Comparison of ENCODE assay signal across 28 cellular contexts in the genomic region with DNA sequence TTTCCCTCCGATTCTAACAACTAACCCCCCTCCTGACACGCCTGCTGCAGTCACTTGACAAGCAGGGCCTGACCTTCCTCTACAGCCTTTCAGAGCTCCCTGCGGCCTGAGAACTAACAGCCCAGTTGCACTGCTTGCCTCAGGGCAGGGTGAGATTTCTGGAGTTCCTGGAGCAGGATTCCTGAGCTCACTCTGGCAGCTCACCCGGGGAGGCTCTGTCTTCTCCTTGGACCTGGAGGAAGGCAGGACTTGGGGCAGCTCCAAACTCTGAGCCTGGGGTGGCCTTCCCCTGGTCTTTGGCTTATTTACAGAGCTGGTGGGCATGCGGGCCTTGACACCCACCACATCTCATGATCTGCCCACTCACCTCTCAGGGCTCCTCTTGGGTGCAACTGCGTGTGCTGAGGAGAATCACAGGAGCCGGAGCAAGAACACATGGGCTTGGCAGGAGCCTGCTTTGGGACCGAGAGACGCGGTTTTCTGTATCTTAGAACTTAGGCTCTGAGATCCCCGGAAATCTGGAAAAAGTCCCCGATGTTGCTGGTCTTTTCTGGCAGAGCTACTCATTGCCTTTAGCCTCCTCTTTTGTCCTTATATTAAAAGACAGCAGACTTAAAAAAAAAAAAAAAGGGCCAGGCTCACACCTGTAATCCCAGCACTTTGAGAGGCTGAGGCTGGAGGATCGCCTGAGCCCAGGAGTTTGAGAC. TPM values are rescaled to one million over a fixed set of nuclear protein-coding genes. Genes with fewer than 3 reads are reported as not detected.
DNase-seq lines count a peak whose midpoint lies in the region; ATAC-seq and TF ChIP-seq lines count a peak whose summit lies in the region.
"Had no signal": no experiment of that assay in that cellular context is flagged by ENCODE, and none has a peak within 500 bp of the region (broad histone marks: within the 10 kb centered on the region; RNA-seq: fewer than 3 reads in every experiment).

No MANE protein-coding gene starts in this region.

- no peak overlapping the region for H3K9ac ChIP-seq in NT2/D1 (ENCODE audit: insufficient read length, low read depth)
- H3K9ac ChIP-seq: BLaER1 treated with 17β-estradiol and CSF1 and Interleukin-3, amounts not matched to agents 10 nM and 100 nM had no signal

- no peaks in the 10 kb centered on the region for H3K9me3 ChIP-seq in NT2/D1 (ENCODE audit: insufficient read depth, low read length)
- H3K9me3 ChIP-seq: BLaER1 treated with 17β-estradiol and CSF1 and Interleukin-3, amounts not matched to agents 10 nM and 100 nM; body of pancreas; Caco-2; HAP-1; uterus had no signal

- H3K27ac Mint-ChIP-seq in glutamatergic neuron (ENCODE audit: unreplicated experiment): peak overlapping the region; percentile 88
- H3K27ac Mint-ChIP-seq: IgD-negative memory B cell, nephron had no signal

- H3K9me3 Mint-ChIP-seq in glutamatergic neuron (ENCODE audit: unreplicated experiment): peaks cover 12% of the 10 kb centered on the region
- H3K9me3 Mint-ChIP-seq: IgD-negative memory B cell, nephron had no signal

- intact Hi-C loops in sciatic nerve (cut with DNase I): no loop called here

- peaks cover 8% of the 10 kb centered on the region for H3K4me1 ChIP-seq in NT2/D1 (ENCODE audit: insufficient read depth, insufficient read length)
- H3K4me1 ChIP-seq: body of pancreas, Caco-2, HAP-1, uterus had no signal

- no peak overlapping the region for H3K4me3 ChIP-seq in NT2/D1 (ENCODE audit: insufficient read length, low read depth)
- H3K4me3 ChIP-seq: BLaER1 treated with 17β-estradiol and CSF1 and Interleukin-3, amounts not matched to agents 10 nM and 100 nM; body of pancreas; HAP-1; uterus had no signal

- H3K36me3 Mint-ChIP-seq in glutamatergic neuron (ENCODE audit: unreplicated experiment): peaks cover 4% of the 10 kb centered on the region
- H3K36me3 Mint-ChIP-seq: IgD-negative memory B cell had no signal

- no peak for TF ChIP-seq CTCF in glutamatergic neuron (IDR thresholded peaks at IDR 0.05; ENCODE audit: partially characterized antibody, unreplicated experiment)

- H3K4me1 Mint-ChIP-seq in glutamatergic neuron (ENCODE audit: low read depth, unreplicated experiment): peaks cover 28% of the 10 kb centered on the region
- H3K4me1 Mint-ChIP-seq: IgD-negative memory B cell had no signal

- no peaks in the 10 kb centered on the region for H3K27me3 ChIP-seq in NT2/D1 (ENCODE audit: insufficient read depth, insufficient read length)
- H3K27me3 ChIP-seq: BLaER1 treated with 17β-estradiol and CSF1 and Interleukin-3, amounts not matched to agents 10 nM and 100 nM; body of pancreas; uterus had no signal

- ATAC-seq in sciatic nerve (peak; percentile 40), HG03521 (IDR thresholded peaks at IDR 0.05; ENCODE audit: unreplicated experiment) (no peak)

- peaks cover 68% of the 10 kb centered on the region for H3K36me3 ChIP-seq in NT2/D1 (ENCODE audit: insufficient read depth, insufficient read length, low read length)
- H3K36me3 ChIP-seq: uterus had no signal

- H3K27me3 Mint-ChIP-seq in glutamatergic neuron (ENCODE audit: unreplicated experiment): peaks cover 6% of the 10 kb centered on the region
- H3K27me3 Mint-ChIP-seq: IgD-negative memory B cell had no signal

- DNase-seq in EH (ENCODE audit: low read depth): peak; percentile 35
- peak; percentile 9 for DNase-seq in NT2/D1 (ENCODE audit: low read depth, low spot score)
- DNase-seq in glutamatergic neuron: no peak
- no peak for DNase-seq in sciatic nerve (ENCODE audit: low spot score)
- no peak for DNase-seq in putamen (ENCODE audit: low spot score)
- DNase-seq in NCI-H82 treated with DMSO at 0.1 percent for 48 hours (lab: John Stamatoyannopoulos, UW; ENCODE audit: unreplicated experiment): no peak
- no peak for DNase-seq in NCI-H1048 (lab: John Stamatoyannopoulos, UW)
- DNase-seq: ACHN; activated CD8-positive, alpha-beta memory T cell treated with anti-CD3 and anti-CD28 coated beads for 24 hours; activated gamma-delta T cell; activated T-cell treated with anti-CD3 and anti-CD28 coated beads, Interleukin-2, amount 50 U/mL, for 1 hour; effector memory CD4-positive, alpha-beta T cell; EL; foreskin melanocyte; hippocampal formation; midbrain; NCI-H1417; NCI-H2081 treated with DMSO at 0.1 percent for 48 hours; posterior cingulate gyrus; SW 1271; uterus had no signal

- peak overlapping the region; percentile 36 for H3K4me3 Mint-ChIP-seq in glutamatergic neuron (ENCODE audit: unreplicated experiment)
- H3K4me3 Mint-ChIP-seq: IgD-negative memory B cell, nephron had no signal

RNA-seq across cellular contexts. Expression of gene SLC25A34, which starts 13.1 kb away (rescaled TPM):
- 4.1 TPM for total RNA-seq in glutamatergic neuron (ENCODE audit: unreplicated experiment)
- 1.6 TPM for total RNA-seq in sciatic nerve

RNA-seq across cellular contexts. Expression of gene TMEM82, which starts 19.3 kb away (rescaled TPM):
- not detected for total RNA-seq in glutamatergic neuron (ENCODE audit: unreplicated experiment)
- not detected for total RNA-seq in sciatic nerve
- total RNA-seq: body of pancreas, uterus had no signal

RNA-seq across cellular contexts. Expression of gene FBLIM1, which starts 35.6 kb away (rescaled TPM):
- 29.9 TPM for total RNA-seq in glutamatergic neuron (ENCODE audit: unreplicated experiment)
- 29.0 TPM for total RNA-seq in sciatic nerve

RNA-seq across cellular contexts. Expression of gene PLEKHM2, which starts 38.9 kb away (rescaled TPM):
- total RNA-seq in glutamatergic neuron (ENCODE audit: unreplicated experiment) (66.9 TPM), sciatic nerve (67.8 TPM)

Comparison
In these comparisons a context has a peak if more than half of its experiments do, and no peak if none do; other contexts are left out.
1. DNase-seq: peak in EH (single experiment) and NT2/D1 (single experiment); none in glutamatergic neuron (single experiment), sciatic nerve (single experiment), putamen (single experiment), NCI-H82 treated with DMSO at 0.1 percent for 48 hours (single experiment) and NCI-H1048 (single experiment).